In the genomic region with DNA sequence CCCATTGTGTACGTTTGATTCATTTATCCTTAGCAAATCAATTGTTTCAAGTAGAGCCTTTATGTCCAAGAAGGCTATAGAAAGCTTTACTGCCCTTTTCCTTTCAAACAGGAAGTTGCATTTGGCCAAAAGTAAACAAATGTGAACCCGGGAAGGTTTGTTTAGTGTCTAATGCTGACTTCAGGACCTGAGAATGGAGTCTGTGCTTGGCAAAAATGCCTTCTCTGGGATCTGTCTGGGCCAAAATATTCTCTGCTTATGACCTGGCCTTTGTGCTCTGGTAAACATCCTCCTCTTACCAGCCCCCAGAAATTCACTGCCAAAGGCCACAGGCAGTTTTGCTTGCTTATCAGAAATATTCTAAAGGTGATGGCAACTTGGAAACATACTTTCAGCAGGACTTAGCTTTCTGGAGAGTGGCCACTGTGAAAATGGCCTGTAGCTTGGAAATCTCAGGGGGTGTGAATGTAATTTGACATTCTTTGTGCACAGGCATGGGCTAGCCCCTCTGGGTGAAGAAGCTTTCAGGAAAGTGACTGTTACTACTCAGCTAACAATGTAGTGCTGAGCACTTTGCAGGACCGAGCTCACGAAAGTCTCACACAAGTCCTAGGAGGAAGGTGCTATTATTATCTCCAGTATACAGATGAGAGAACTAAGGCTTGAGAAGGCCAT, we compare ENCODE assay signal across 11 cellular contexts.
DNase-seq lines count a peak whose midpoint lies in the region; ATAC-seq and TF ChIP-seq lines count a peak whose summit lies in the region.
"Had no signal": no experiment of that assay in that cellular context is flagged by ENCODE, and none has a peak within 500 bp of the region (broad histone marks: within the 10 kb centered on the region; RNA-seq: fewer than 3 reads in every experiment).

No MANE protein-coding gene starts in this region.

- peaks cover 78% of the 10 kb centered on the region for H3K4me1 Mint-ChIP-seq in CD14-positive monocyte

- ATAC-seq in GM18502 (IDR thresholded peaks at IDR 0.05; ENCODE audit: poor library complexity, unreplicated experiment), result no peak
- ATAC-seq in HG02678 (IDR thresholded peaks at IDR 0.05; ENCODE audit: unreplicated experiment), result no peak

- no peak overlapping the region for H3K27ac ChIP-seq in osteoblast (ENCODE audit: low read depth, low read length)
- H3K27ac ChIP-seq: SK-N-MC had no signal

- H2AFZ ChIP-seq in osteoblast (ENCODE audit: low read length), result peak overlapping the region; percentile 78

- TF ChIP-seq POLR2A in NB4 (IDR thresholded peaks at IDR 0.05; ENCODE audit: extremely low read depth, insufficient read length), result no peak

- TF ChIP-seq CTCF in CD14-positive monocyte (IDR thresholded peaks at IDR 0.05), result no peak
- TF ChIP-seq CTCF in NB4 (IDR thresholded peaks at IDR 0.05; ENCODE audit: low read depth, low read length), result no peak
- no peak for TF ChIP-seq CTCF in epithelial cell of esophagus (IDR thresholded peaks at IDR 0.05; ENCODE audit: insufficient read depth, low read depth, low read length, missing control alignments)
- no peak for TF ChIP-seq CTCF in osteoblast (IDR thresholded peaks at IDR 0.05; ENCODE audit: extremely low read depth, low read depth, low read length)

- peak overlapping the region; percentile 15 for H3K4me2 ChIP-seq in osteoblast (ENCODE audit: insufficient read depth, low read length)

- no peaks in the 10 kb centered on the region for H3K36me3 ChIP-seq in osteoblast (ENCODE audit: insufficient read depth, low read length)

- H3K9me3 Mint-ChIP-seq in CD14-positive monocyte, result peaks cover 0 to 2% (median 0%) of the 10 kb centered on the region in 7 donors
- H3K9me3 Mint-ChIP-seq: activated T-cell treated with anti-CD3 and anti-CD28 coated beads, Interleukin-2, amount 50 U/mL, for 24 hours had no signal

- no peaks in the 10 kb centered on the region for H4K20me1 ChIP-seq in osteoblast (ENCODE audit: insufficient read depth, low read length)

- no peaks in the 10 kb centered on the region for H3K9me3 ChIP-seq in osteoblast (ENCODE audit: low read depth, low read length)

- peaks cover 13% of the 10 kb centered on the region for H3K4me1 ChIP-seq in osteoblast (ENCODE audit: insufficient read depth, low read length)

- peaks cover 0 to 3% (median 0%) of the 10 kb centered on the region in 3 donors for H3K27me3 Mint-ChIP-seq in CD14-positive monocyte (ENCODE audit: low read depth in 3 of 3)
- H3K27me3 Mint-ChIP-seq: activated T-cell treated with anti-CD3 and anti-CD28 coated beads, Interleukin-2, amount 50 U/mL, for 24 hours had no signal

- no peak overlapping the region for H3K4me3 ChIP-seq in NB4 (ENCODE audit: low read depth, low read length)
- no peak overlapping the region for H3K4me3 ChIP-seq in epithelial cell of esophagus (ENCODE audit: low read length)
- no peak overlapping the region for H3K4me3 ChIP-seq in osteoblast (ENCODE audit: insufficient read depth, low read length)
- H3K4me3 ChIP-seq: SK-N-MC had no signal

- H3K36me3 Mint-ChIP-seq in CD14-positive monocyte, result peaks cover 0 to 7% of the 10 kb centered on the region in 2 donors

- H3K27ac Mint-ChIP-seq in CD14-positive monocyte, result peak overlapping the region; percentile 86 to 98 (median 93)
- H3K27ac Mint-ChIP-seq: activated T-cell treated with anti-CD3 and anti-CD28 coated beads, Interleukin-2, amount 50 U/mL, for 24 hours had no signal

- no peaks in the 10 kb centered on the region for H3K79me2 ChIP-seq in osteoblast (ENCODE audit: insufficient read depth, low read length)

- peak overlapping the region in 1 of 2 donors; percentile 36 for H3K4me3 Mint-ChIP-seq in CD14-positive monocyte
- H3K4me3 Mint-ChIP-seq: activated T-cell treated with anti-CD3 and anti-CD28 coated beads, Interleukin-2, amount 50 U/mL, for 24 hours had no signal

- DNase-seq in CD14-positive monocyte (ENCODE audit: low spot score), result no peak
- DNase-seq in NB4 (ENCODE audit: low read depth), result peak; percentile 20
- DNase-seq in epithelial cell of esophagus (ENCODE audit: low read depth), result peak; percentile 9
- DNase-seq in osteoblast (ENCODE audit: insufficient read length, low spot score, missing footprints), result no peak
- DNase-seq in foreskin melanocyte, result no peak
- DNase-seq in GM19240 (ENCODE audit: insufficient read length, low spot score), result no peak
- DNase-seq: activated T-cell treated with anti-CD3 and anti-CD28 coated beads, Interleukin-2, amount 50 U/mL, for 24 hours; KBM-7 had no signal

- intact Hi-C loops in CD14-positive monocyte (cut with micrococcal nuclease), result no loop called here

- no peaks in the 10 kb centered on the region for H3K27me3 ChIP-seq in osteoblast (ENCODE audit: insufficient read depth, low read length)

Comparison
In these comparisons a context has a peak if more than half of its experiments do, and no peak if none do; other contexts are left out.
1. DNase-seq: peak in NB4 (single experiment) and epithelial cell of esophagus (single experiment); none in CD14-positive monocyte (single experiment), osteoblast (single experiment), foreskin melanocyte (single experiment) and GM19240 (single experiment).